ENCODE assay signal across 21 cellular contexts in the genomic region with DNA sequence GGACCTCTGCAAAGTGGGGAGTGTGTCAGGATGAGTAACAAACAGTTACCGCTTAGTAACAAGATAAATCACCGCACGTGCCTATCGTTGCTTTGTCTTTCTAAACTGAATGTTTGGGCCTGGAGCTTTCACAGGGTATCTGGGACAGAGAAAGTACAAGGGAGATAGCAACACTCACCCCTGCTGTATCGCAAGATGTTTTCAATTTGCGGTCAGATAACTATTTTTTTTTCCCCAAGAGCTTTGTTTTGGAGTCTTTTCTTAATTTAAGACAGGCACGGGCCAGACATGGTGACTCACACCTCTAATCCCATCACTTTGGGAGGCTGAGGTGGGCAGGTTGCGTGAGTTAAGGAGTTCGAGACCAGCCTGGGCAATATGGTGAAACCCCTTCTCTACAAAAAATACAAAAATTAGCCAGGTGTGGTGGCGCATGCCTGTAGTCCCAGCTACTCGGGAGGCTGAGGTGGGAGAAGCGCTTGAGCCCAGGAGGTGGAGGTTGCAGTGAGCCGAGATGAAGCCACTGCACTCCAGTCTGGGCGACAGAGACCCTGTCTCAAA.
DNase-seq lines count a peak whose midpoint lies in the region; ATAC-seq, FAIRE-seq and TF ChIP-seq lines count a peak whose summit lies in the region.
"Had no signal": no experiment of that assay in that cellular context is flagged by ENCODE, and none has a peak within 500 bp of the region (broad histone marks: within the 10 kb centered on the region; RNA-seq: fewer than 3 reads in every experiment).

No MANE protein-coding gene starts in this region.

- CTCF ChIA-PET in HepG2 (lab: Yijun Ruan, JAX; ENCODE audit: low intra/inter-chr PET ratio, low total read pairs) = no interaction called here

- TF ChIP-seq EP300 in HepG2 (IDR thresholded peaks at IDR 0.05; ENCODE audit: low read depth in 2 of 2, low read length in 2 of 2) (no peak), HepG2 (CRISPR knock-in tag; IDR thresholded peaks at IDR 0.05; ENCODE audit: borderline replicate concordance) (no peak)

- intact Hi-C loops in left cardiac atrium (cut with DNase I) (no loop called here), HepG2 (cut with micrococcal nuclease; ENCODE audit: unreplicated experiment) (no loop called here)

- H2AFZ ChIP-seq in HepG2 (ENCODE audit: low read length) = no peak overlapping the region

- no peaks in the 10 kb centered on the region for H3K27me3 ChIP-seq in HepG2 (ENCODE audit: control insufficient read depth in 1 of 2, insufficient read depth in 2 of 2, low read length in 2 of 2)
- H3K27me3 ChIP-seq: BLaER1 had no signal

- no peak for TF ChIP-seq CTCF in AG09319 (IDR thresholded peaks at IDR 0.05; ENCODE audit: low read depth, low read length)
- no peak for TF ChIP-seq CTCF in HFF-Myc (IDR thresholded peaks at IDR 0.05; ENCODE audit: low read depth, low read length, missing control alignments)
- no peak for TF ChIP-seq CTCF in fibroblast of mammary gland (conservative IDR thresholded peaks at IDR 0.05; ENCODE audit: control insufficient read depth, insufficient read depth, low read depth, low read length)
- TF ChIP-seq CTCF in HepG2 (CRISPR knock-in tag; IDR thresholded peaks at IDR 0.05) = no peak

- 98% methylated on average over 14 of the region's 14 CpGs for WGBS in HepG2 (ENCODE audit: low lambda C conversion rate)

- POLR2A ChIA-PET in HepG2 (lab: Yijun Ruan, JAX) = no interaction called here

- no peak for FAIRE-seq in HepG2 (lab: Jason Lieb, UNC)
- FAIRE-seq: A204.1 had no signal

- in situ Hi-C loops in HepG2 (cut with HindIII; ENCODE audit: extremely low pct_ligation_motif_present, low pct_unique_long_range_greater_than_20kb) = no loop called here

- no TSS peak for BruUV-seq in HepG2 (replicated peaks; lab: Mats Ljungman, UMichigan)

- ATAC-seq in GM18909 (IDR thresholded peaks at IDR 0.05; ENCODE audit: poor library complexity, unreplicated experiment) (no peak), left cardiac atrium (no peak), HepG2 (no peak)

- H3K36me3 ChIP-seq in HepG2 (replicated peaks in 1 of 2; ENCODE audit: control insufficient read depth in 1 of 2, insufficient read depth in 2 of 2, low read length in 2 of 2) = peaks cover 3 to 11% of the 10 kb centered on the region in 2 experiments; a peak in 2 of 5 replicates
- H3K36me3 ChIP-seq: HAP-1 had no signal

- no peak for TF ChIP-seq RAD21 in HepG2 (CRISPR knock-in tag; IDR thresholded peaks at IDR 0.05)

- H3K9me3 ChIP-seq in HepG2 (ENCODE audit: low read length) = no peaks in the 10 kb centered on the region
- H3K9me3 ChIP-seq: BLaER1, Caco-2, HAP-1 had no signal

- H3K4me1 ChIP-seq in HepG2 (ENCODE audit: insufficient read depth, low read length) = no peaks in the 10 kb centered on the region
- H3K4me1 ChIP-seq: Caco-2, HAP-1 had no signal

- no peak overlapping the region for H3K9ac ChIP-seq in HepG2 (ENCODE audit: insufficient read depth, low read depth, low read length)
- H3K9ac ChIP-seq: BLaER1 had no signal

- no peak overlapping the region for H3K27ac ChIP-seq in HepG2 (ENCODE audit: extremely low read length, insufficient read depth, low read length)
- H3K27ac ChIP-seq: BLaER1, HL-60 had no signal

- H3K4me3 ChIP-seq in HFF-Myc (replicated peaks; ENCODE audit: low read depth, low read length) (no peak overlapping the region), fibroblast of mammary gland (ENCODE audit: control insufficient read depth, low read depth, low read length) (no peak overlapping the region), HepG2 (replicated peaks in 1 of 3; ENCODE audit: insufficient read depth in 1 of 3, low read depth in 2 of 3, low read length in 3 of 3) (no peak overlapping the region)
- H3K4me3 ChIP-seq: BLaER1, HAP-1 had no signal

- DNase-seq in AG09319 (ENCODE audit: extremely low read depth, low read depth) (peak; percentile 18), HFF-Myc (ENCODE audit: extremely low read depth, low read depth) (peak; percentile 16), fibroblast of mammary gland (ENCODE audit: low read depth) (peak; percentile 87), iris pigment epithelial cell (ENCODE audit: low read depth) (peak; percentile 8), NCI-H1092 (lab: John Stamatoyannopoulos, UW) (no peak), left cardiac atrium (no peak), HepG2 (ENCODE audit: low spot score) (no peak)
- DNase-seq: AML-193; Caco-2; CD8-positive, alpha-beta memory T cell; DND-41; GDM1; GOT3; HFFc6; IMR-90; KG1 had no signal

- no peak overlapping the region for H3K4me2 ChIP-seq in HepG2 (ENCODE audit: low read depth, low read length)
- H3K4me2 ChIP-seq: BLaER1 had no signal

- no peak for TF ChIP-seq POLR2A in HepG2 (IDR thresholded peaks at IDR 0.05; ENCODE audit: insufficient read depth in 1 of 2, low read depth in 2 of 2, low read length in 2 of 2)

- no peaks in the 10 kb centered on the region for H4K20me1 ChIP-seq in HepG2 (ENCODE audit: insufficient read depth, low read length)
- H4K20me1 ChIP-seq: BLaER1 had no signal

- no peaks in the 10 kb centered on the region for H3K79me2 ChIP-seq in HepG2 (ENCODE audit: insufficient read depth, low read length)

TF ChIP-seq in HepG2, 621 proteins besides CTCF, POLR2A, EP300 and RAD21 (continues in another document):
- TF ChIP-seq ZNF235 (CRISPR knock-in tag; IDR thresholded peaks at IDR 0.05; ENCODE audit: borderline replicate concordance) = no peak
- no peak for TF ChIP-seq ZNF768 (CRISPR knock-in tag; IDR thresholded peaks at IDR 0.05)
- TF ChIP-seq ZNF710 (CRISPR knock-in tag; IDR thresholded peaks at IDR 0.05; ENCODE audit: borderline replicate concordance) = no peak
- no peak for TF ChIP-seq CBX5 (CRISPR knock-in tag; IDR thresholded peaks at IDR 0.05; ENCODE audit: borderline replicate concordance)
- TF ChIP-seq ZNF776 (CRISPR knock-in tag; IDR thresholded peaks at IDR 0.05) = no peak
- TF ChIP-seq, protein P1, sequence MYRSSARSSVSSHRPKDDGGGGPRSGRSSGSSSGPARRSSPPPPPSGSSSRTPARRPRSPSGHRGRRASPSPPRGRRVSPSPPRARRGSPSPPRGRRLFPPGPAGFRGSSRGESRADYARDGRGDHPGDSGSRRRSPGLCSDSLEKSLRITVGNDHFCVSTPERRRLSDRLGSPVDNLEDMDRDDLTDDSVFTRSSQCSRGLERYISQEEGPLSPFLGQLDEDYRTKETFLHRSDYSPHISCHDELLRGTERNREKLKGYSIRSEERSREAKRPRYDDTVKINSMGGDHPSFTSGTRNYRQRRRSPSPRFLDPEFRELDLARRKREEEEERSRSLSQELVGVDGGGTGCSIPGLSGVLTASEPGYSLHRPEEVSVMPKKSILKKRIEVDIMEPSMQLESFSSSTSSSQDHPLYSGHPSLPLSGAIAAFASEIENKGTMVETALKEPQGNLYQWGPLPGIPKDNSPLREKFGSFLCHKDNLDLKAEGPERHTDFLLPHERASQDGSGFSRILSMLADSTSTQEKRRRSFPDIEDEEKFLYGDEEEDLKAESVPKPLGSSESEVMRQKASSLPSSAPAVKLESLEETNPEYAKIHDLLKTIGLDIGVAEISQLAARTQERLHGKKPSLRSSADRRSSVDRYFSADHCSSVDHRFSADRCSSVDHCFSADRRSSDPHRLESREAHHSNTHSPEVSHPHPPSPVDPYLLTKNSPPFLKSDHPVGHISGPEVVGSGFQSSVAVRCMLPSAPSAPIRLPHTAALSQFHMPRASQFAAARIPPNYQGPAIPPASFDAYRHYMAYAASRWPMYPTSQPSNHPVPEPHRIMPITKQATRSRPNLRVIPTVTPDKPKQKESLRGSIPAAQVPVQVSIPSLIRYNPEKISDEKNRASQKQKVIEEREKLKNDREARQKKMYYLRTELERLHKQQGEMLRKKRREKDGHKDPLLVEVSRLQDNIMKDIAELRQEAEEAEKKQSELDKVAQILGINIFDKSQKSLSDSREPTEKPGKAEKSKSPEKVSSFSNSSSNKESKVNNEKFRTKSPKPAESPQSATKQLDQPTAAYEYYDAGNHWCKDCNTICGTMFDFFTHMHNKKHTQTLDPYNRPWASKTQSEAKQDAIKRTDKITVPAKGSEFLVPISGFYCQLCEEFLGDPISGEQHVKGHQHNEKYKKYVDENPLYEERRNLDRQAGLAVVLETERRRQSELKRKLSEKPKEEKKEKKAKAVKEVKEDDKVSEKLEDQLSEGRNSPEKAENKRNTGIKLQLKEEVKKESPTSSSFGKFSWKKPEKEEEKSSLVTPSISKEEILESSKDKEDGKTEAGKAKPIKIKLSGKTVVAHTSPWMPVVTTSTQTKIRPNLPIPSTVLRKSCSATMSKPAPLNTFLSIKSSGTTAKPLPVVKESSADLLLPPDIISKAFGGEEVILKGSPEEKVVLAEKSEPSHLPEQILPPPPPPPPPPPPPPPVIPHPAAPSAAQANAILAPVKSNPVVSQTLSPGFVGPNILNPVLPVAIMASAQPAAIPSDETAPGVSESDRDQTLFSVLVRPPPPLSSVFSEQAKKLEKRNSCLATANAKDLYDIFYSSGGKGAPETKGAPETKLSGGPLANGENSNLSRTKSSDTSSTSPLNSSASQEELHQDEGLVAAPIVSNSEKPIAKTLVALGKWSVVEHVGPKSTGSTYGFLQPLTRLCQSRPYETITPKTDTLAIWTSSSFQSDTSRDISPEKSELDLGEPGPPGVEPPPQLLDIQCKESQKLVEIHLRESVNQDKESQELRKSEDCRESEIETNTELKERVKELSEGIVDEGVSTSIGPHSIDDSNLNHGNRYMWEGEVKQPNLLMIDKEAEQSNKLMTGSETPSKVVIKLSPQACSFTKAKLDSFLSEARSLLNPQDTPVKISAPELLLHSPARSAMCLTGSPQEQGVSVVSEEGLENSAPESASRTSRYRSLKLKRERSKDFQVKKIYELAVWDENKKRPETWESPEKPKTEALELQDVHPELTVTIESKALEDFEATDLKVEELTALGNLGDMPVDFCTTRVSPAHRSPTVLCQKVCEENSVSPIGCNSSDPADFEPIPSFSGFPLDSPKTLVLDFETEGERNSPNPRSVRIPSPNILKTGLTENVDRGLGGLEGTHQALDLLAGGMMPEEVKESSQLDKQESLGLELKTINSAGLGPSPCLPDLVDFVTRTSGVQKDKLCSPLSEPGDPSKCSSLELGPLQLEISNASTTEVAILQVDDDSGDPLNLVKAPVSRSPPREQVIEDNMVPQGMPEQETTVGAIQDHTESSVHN (CRISPR knock-in tag; IDR thresholded peaks at IDR 0.05) = no peak

Comparison
In these comparisons a context has a peak if more than half of its experiments do, and no peak if none do; other contexts are left out.
1. DNase-seq: peak in AG09319 (single experiment), HFF-Myc (single experiment), fibroblast of mammary gland (single experiment) and iris pigment epithelial cell (single experiment); none in NCI-H1092 (single experiment), left cardiac atrium (single experiment) and HepG2 (single experiment).